9 cellular contexts compared by ENCODE assay signal in genomic region chr2:198054299-198054698, GRCh38.
DNase-seq lines count a peak whose midpoint lies in the region; ATAC-seq and TF ChIP-seq lines count a peak whose summit lies in the region.
"Had no signal": no experiment of that assay in that cellular context is flagged by ENCODE, and none has a peak within 500 bp of the region (broad histone marks: within the 10 kb centered on the region; RNA-seq: fewer than 3 reads in every experiment).

No MANE protein-coding gene starts in this region.

- no peak overlapping the region for H3K4me2 ChIP-seq in Loucy (ENCODE audit: low read depth, low read length, poor library complexity, severe bottlenecking)

- H2AFZ ChIP-seq in Loucy (ENCODE audit: low read length), result no peak overlapping the region

- intact Hi-C loops in left ventricle myocardium superior (cut with micrococcal nuclease), result no loop called here
- intact Hi-C loops in esophagus squamous epithelium (cut with DNase I), result no loop called here

- no peaks in the 10 kb centered on the region for H3K36me3 Mint-ChIP-seq in activated T-helper 17 cell treated with anti-CD3 and anti-CD28 coated beads, Interleukin-2, amount 50 U/mL, for 72 hours (ENCODE audit: low read depth)

- H3K4me3 Mint-ChIP-seq in activated T-helper 17 cell treated with anti-CD3 and anti-CD28 coated beads, Interleukin-2, amount 50 U/mL, for 72 hours, result no peak overlapping the region

- no peaks in the 10 kb centered on the region for H3K4me1 ChIP-seq in Loucy (ENCODE audit: insufficient read depth, low read length, poor library complexity, severe bottlenecking)
- H3K4me1 ChIP-seq in esophagus squamous epithelium, result no peaks in the 10 kb centered on the region

- no peak for TF ChIP-seq POLR2A in esophagus squamous epithelium (IDR thresholded peaks at IDR 0.05)

- DNase-seq in DMS114 treated with DMSO at 0.1 percent for 48 hours (lab: John Stamatoyannopoulos, UW; ENCODE audit: unreplicated experiment) (peak; percentile 3), left ventricle myocardium superior (no peak), esophagus squamous epithelium (lab: John Stamatoyannopoulos, UW) (no peak), OCI-M2 (lab: John Stamatoyannopoulos, UW; ENCODE audit: unreplicated experiment) (no peak)
- peak; percentile 40 for DNase-seq in stimulated activated CD4-positive, alpha-beta T cell treated with anti-CD3 and anti-CD28 coated beads, Interleukin-2, amount 100 ng/mL, for 4 hours (ENCODE audit: low read depth)

- H3K27ac Mint-ChIP-seq in activated T-helper 17 cell treated with anti-CD3 and anti-CD28 coated beads, Interleukin-2, amount 50 U/mL, for 72 hours, result no peak overlapping the region

- peaks cover 9% of the 10 kb centered on the region for H3K4me1 Mint-ChIP-seq in activated T-helper 17 cell treated with anti-CD3 and anti-CD28 coated beads, Interleukin-2, amount 50 U/mL, for 72 hours

- no peaks in the 10 kb centered on the region for H3F3A ChIP-seq in Loucy (ENCODE audit: low read depth)

- TF ChIP-seq CTCF in Loucy (conservative IDR thresholded peaks at IDR 0.05; ENCODE audit: low read length) (peak; percentile 89), esophagus squamous epithelium (IDR thresholded peaks at IDR 0.05) (peak in 2 of 6 experiments; percentile 33 to 35)

- no peaks in the 10 kb centered on the region for H3K36me3 ChIP-seq in Loucy (ENCODE audit: insufficient read depth, low read length)
- no peaks in the 10 kb centered on the region for H3K36me3 ChIP-seq in esophagus squamous epithelium
- H3K36me3 ChIP-seq: neutrophil had no signal

- H3K27me3 Mint-ChIP-seq in activated T-helper 17 cell treated with anti-CD3 and anti-CD28 coated beads, Interleukin-2, amount 50 U/mL, for 72 hours, result no peaks in the 10 kb centered on the region

- ATAC-seq in GM21367 (IDR thresholded peaks at IDR 0.05; ENCODE audit: unreplicated experiment), result peak; percentile 85
- ATAC-seq in activated T-helper 17 cell treated with anti-CD3 and anti-CD28 coated beads, Interleukin-2, amount 50 U/mL, for 72 hours (replicated peaks), result peak; percentile 81
- peak; percentile 55 for ATAC-seq in left ventricle myocardium superior

- 31 to 43% methylated on average over 1 of the region's 1 CpG for WGBS in esophagus squamous epithelium, 2 donors

- H3K9me3 Mint-ChIP-seq in activated T-helper 17 cell treated with anti-CD3 and anti-CD28 coated beads, Interleukin-2, amount 50 U/mL, for 72 hours, result no peaks in the 10 kb centered on the region

- H3K9ac ChIP-seq in Loucy (ENCODE audit: low read depth, low read length, poor library complexity, severe bottlenecking), result no peak overlapping the region

- H3K9me3 ChIP-seq in Loucy (ENCODE audit: insufficient read depth, low read depth, low read length) (no peaks in the 10 kb centered on the region), esophagus squamous epithelium (no peaks in the 10 kb centered on the region)
- H3K9me3 ChIP-seq: neutrophil had no signal

- H3K4me3 ChIP-seq in Loucy (ENCODE audit: low read length, poor library complexity, severe bottlenecking), result no peak overlapping the region
- no peak overlapping the region for H3K4me3 ChIP-seq in esophagus squamous epithelium

- no peaks in the 10 kb centered on the region for H3K79me2 ChIP-seq in Loucy (ENCODE audit: insufficient read depth, low read length)

- H3K27me3 ChIP-seq in Loucy (ENCODE audit: insufficient read depth, low read length, poor library complexity, severe bottlenecking) (no peaks in the 10 kb centered on the region), esophagus squamous epithelium (no peaks in the 10 kb centered on the region)
- H3K27me3 ChIP-seq: neutrophil had no signal

- H3K9me2 ChIP-seq in Loucy (replicated peaks; ENCODE audit: low read depth, low read length), result no peaks in the 10 kb centered on the region

- no peaks in the 10 kb centered on the region for H4K20me1 ChIP-seq in Loucy (ENCODE audit: insufficient read depth, low read length, poor library complexity, severe bottlenecking)

- no peak overlapping the region for H3K27ac ChIP-seq in esophagus squamous epithelium
- H3K27ac ChIP-seq: neutrophil had no signal

Comparison
In these comparisons a context has a peak if more than half of its experiments do, and no peak if none do; other contexts are left out.
1. DNase-seq: peak in DMS114 treated with DMSO at 0.1 percent for 48 hours (single experiment) and stimulated activated CD4-positive, alpha-beta T cell treated with anti-CD3 and anti-CD28 coated beads, Interleukin-2, amount 100 ng/mL, for 4 hours (single experiment); none in left ventricle myocardium superior (single experiment), esophagus squamous epithelium (single experiment) and OCI-M2 (single experiment).
2. Peak in every context shown above with its lines, with median percentiles within 50 percentile points of each other: ATAC-seq.